8 cellular contexts compared by ENCODE assay signal in genomic region chr14:65170768-65171251, GRCh38.
DNase-seq lines count a peak whose midpoint lies in the region; ATAC-seq and TF ChIP-seq lines count a peak whose summit lies in the region.

No MANE protein-coding gene starts in this region.

- H3K4me1 ChIP-seq in right lobe of liver, result no peaks in the 10 kb centered on the region

- DNase-seq in ELR (ENCODE audit: low read depth) (peak; percentile 78), activated B cell treated with CpG ODN at 0.5 μM for 24 hours (peak; percentile 52), cerebellar cortex (ENCODE audit: low spot score) (peak; percentile 33), right lobe of liver (no peak)
- peak; percentile 9 for DNase-seq in stimulated activated CD8-positive, alpha-beta memory T cell treated with anti-CD3 and anti-CD28 coated beads, Interleukin-12 subunit alpha, Interleukin-12 subunit beta, amount 100 ng/mL, for 4 hours (ENCODE audit: low read depth)
- DNase-seq in NK-92 treated with Interleukin-12 subunit alpha and Interleukin-12 subunit beta, amount 100 ng/mL, for 24 hours (lab: John Stamatoyannopoulos, UW), result no peak

- no peaks in the 10 kb centered on the region for H3K9me3 ChIP-seq in right lobe of liver

- H3K4me3 ChIP-seq in right lobe of liver, result no peak overlapping the region

- H3K27me3 Mint-ChIP-seq in activated B cell treated with CpG ODN at 0.5 μM for 24 hours, result no peaks in the 10 kb centered on the region

- POLR2A ChIA-PET in activated B cell treated with CpG ODN at 0.5 μM for 24 hours (lab: Charles Lee), result interaction anchor here (0.6 to 5.2 kb wide), 13 partner anchors 10 to 787 kb away, joined by 4 to 171 read pairs (median 7); partner anchors contain the start of gene FUT8

- no peaks in the 10 kb centered on the region for H3K9me3 Mint-ChIP-seq in activated B cell treated with CpG ODN at 0.5 μM for 24 hours

- TF ChIP-seq CTCF in activated B cell treated with CpG ODN at 0.5 μM for 24 hours (IDR thresholded peaks at IDR 0.05) (no peak), right lobe of liver (IDR thresholded peaks at IDR 0.05) (no peak)

- intact Hi-C loops in activated B cell treated with CpG ODN at 0.5 μM for 24 hours (cut with micrococcal nuclease) (loop anchor here (1.0 to 2.0 kb wide), 6 partner anchors 9 to 241 kb away; partner anchors contain the start of gene FUT8), right lobe of liver (cut with DNase I) (no loop called here)

- H3K27ac Mint-ChIP-seq in activated B cell treated with CpG ODN at 0.5 μM for 24 hours, result peak overlapping the region; percentile 85

- H3K36me3 Mint-ChIP-seq in activated B cell treated with CpG ODN at 0.5 μM for 24 hours (ENCODE audit: low read depth), result no peaks in the 10 kb centered on the region

- peak overlapping the region; percentile 87 for H3K4me3 Mint-ChIP-seq in activated B cell treated with CpG ODN at 0.5 μM for 24 hours

- H3K4me1 Mint-ChIP-seq in activated B cell treated with CpG ODN at 0.5 μM for 24 hours, result peaks cover 52% of the 10 kb centered on the region

- TF ChIP-seq POLR2A in right lobe of liver (IDR thresholded peaks at IDR 0.05), result no peak

- 17% methylated on average over 8 of the region's 15 CpGs for WGBS in right lobe of liver (ENCODE audit: insufficient coverage, low coverage, low lambda C conversion rate, missing lambda C conversion rate)

- H3K36me3 ChIP-seq in right lobe of liver, result no peaks in the 10 kb centered on the region

- H3K27ac ChIP-seq in right lobe of liver, result no peak overlapping the region

- ATAC-seq in HG03558 (IDR thresholded peaks at IDR 0.05; ENCODE audit: extremely low read depth, unreplicated experiment), result peak; percentile 29
- peak; percentile 56 for ATAC-seq in activated B cell treated with CpG ODN at 0.5 μM for 24 hours (ENCODE audit: low read depth)
- peak in 3 of 4 donors; percentile 28 to 42 (median 28) for ATAC-seq in right lobe of liver
- ATAC-seq in GM19324 (IDR thresholded peaks at IDR 0.05; ENCODE audit: low FRiP score, unreplicated experiment), result no peak

- CTCF ChIA-PET in activated B cell treated with CpG ODN at 0.5 μM for 24 hours (lab: Charles Lee), result interaction anchor here (0.6 to 10.9 kb wide), 11 partner anchors 36 to 789 kb away, joined by 3 to 171 read pairs (median 5); partner anchors contain the start of gene FUT8

- peaks cover 0 to 4% of the 10 kb centered on the region in 2 donors for H3K27me3 ChIP-seq in right lobe of liver

Comparison
In these comparisons a context has a peak if more than half of its experiments do, and no peak if none do; other contexts are left out.
1. DNase-seq: peak in ELR (single experiment), activated B cell treated with CpG ODN at 0.5 μM for 24 hours (single experiment), cerebellar cortex (single experiment) and stimulated activated CD8-positive, alpha-beta memory T cell treated with anti-CD3 and anti-CD28 coated beads, Interleukin-12 subunit alpha, Interleukin-12 subunit beta, amount 100 ng/mL, for 4 hours (single experiment); none in right lobe of liver (0 of 3) and NK-92 treated with Interleukin-12 subunit alpha and Interleukin-12 subunit beta, amount 100 ng/mL, for 24 hours (single experiment).